Comparison of ENCODE assay signal across 15 cellular contexts in genomic region chr11:3799883-3800282, GRCh38.
"Had no signal": no experiment of that assay in that cellular context is flagged by ENCODE, and none has a peak within 500 bp of the region (broad histone marks: within the 10 kb centered on the region; RNA-seq: fewer than 3 reads in every experiment).

No MANE protein-coding gene starts in this region.

- H3K9me3 Mint-ChIP-seq: activated T-cell treated with anti-CD3 and anti-CD28 coated beads, Interleukin-2, amount 50 U/mL, for 72 hours; dendritic cell treated with granulocyte-macrophage colony-stimulating factor and Interleukin-4, amounts not matched to agents 40 ng/mL and 50 ng/mL, for 4 days; neural progenitor cell; stimulated activated naive CD8-positive, alpha-beta T cell treated with anti-CD3 and anti-CD28 coated beads, Interleukin-15, Interleukin-2, amounts not matched to agents 100 ng/mL and 50 ng/mL, for 24 hours had no signal

- H2AFZ ChIP-seq: neural progenitor cell had no signal

- H3K4me3 Mint-ChIP-seq: dendritic cell treated with granulocyte-macrophage colony-stimulating factor and Interleukin-4, amounts not matched to agents 40 ng/mL and 50 ng/mL, for 4 days; neural progenitor cell had no signal

- H3K9me3 ChIP-seq: ascending aorta, gastrocnemius medialis, heart right ventricle, right lobe of liver, upper lobe of right lung had no signal

- H3K27me3 ChIP-seq: ascending aorta, gastrocnemius medialis, heart right ventricle, neural progenitor cell, right lobe of liver, upper lobe of right lung had no signal

- H3K27ac Mint-ChIP-seq: activated CD8-positive, alpha-beta T cell treated with anti-CD3 and anti-CD28 coated beads, Interleukin-2, amount 10 ng/mL, durations not matched to agents 7 days and 5 days; activated T-cell treated with anti-CD3 and anti-CD28 coated beads, Interleukin-2, amount 50 U/mL, for 72 hours; dendritic cell treated with granulocyte-macrophage colony-stimulating factor and Interleukin-4, amounts not matched to agents 40 ng/mL and 50 ng/mL, for 4 days; neural progenitor cell; stimulated activated naive CD8-positive, alpha-beta T cell treated with anti-CD3 and anti-CD28 coated beads, Interleukin-15, Interleukin-2, amounts not matched to agents 100 ng/mL and 50 ng/mL, for 24 hours had no signal

- H3K27me3 Mint-ChIP-seq: dendritic cell treated with granulocyte-macrophage colony-stimulating factor and Interleukin-4, amounts not matched to agents 40 ng/mL and 50 ng/mL, for 4 days; stimulated activated naive CD8-positive, alpha-beta T cell treated with anti-CD3 and anti-CD28 coated beads, Interleukin-15, Interleukin-2, amounts not matched to agents 100 ng/mL and 50 ng/mL, for 24 hours had no signal

- H3K27ac ChIP-seq: ascending aorta, gastrocnemius medialis, heart right ventricle, neural progenitor cell, right lobe of liver, SK-N-MC, upper lobe of right lung, VCaP had no signal

- H3K4me3 ChIP-seq: ascending aorta, gastrocnemius medialis, heart right ventricle, lung, neural progenitor cell, right lobe of liver, SK-N-MC, upper lobe of right lung had no signal

- ATAC-seq: activated CD8-positive, alpha-beta T cell treated with anti-CD3 and anti-CD28 coated beads, Interleukin-2, amount 10 ng/mL, durations not matched to agents 7 days and 5 days; activated T-cell treated with anti-CD3 and anti-CD28 coated beads, Interleukin-2, amount 50 U/mL, for 72 hours; gastrocnemius medialis; heart right ventricle; left colon; right lobe of liver; upper lobe of right lung had no signal

- H3K4me2 ChIP-seq: neural progenitor cell had no signal

- DNase-seq: activated CD8-positive, alpha-beta memory T cell treated with anti-CD3 and anti-CD28 coated beads, Interleukin-2, amount 50 U/mL, for 4 hours; activated CD8-positive, alpha-beta T cell treated with anti-CD3 and anti-CD28 coated beads, Interleukin-2, amount 10 ng/mL, durations not matched to agents 7 days and 5 days; activated T-cell treated with anti-CD3 and anti-CD28 coated beads, Interleukin-2, amount 50 U/mL, for 72 hours; gastrocnemius medialis; heart right ventricle; left colon; right lobe of liver had no signal

- H3K36me3 ChIP-seq: ascending aorta, gastrocnemius medialis, neural progenitor cell, right lobe of liver, upper lobe of right lung had no signal
